8 cellular contexts compared by ENCODE assay signal in the genomic region with DNA sequence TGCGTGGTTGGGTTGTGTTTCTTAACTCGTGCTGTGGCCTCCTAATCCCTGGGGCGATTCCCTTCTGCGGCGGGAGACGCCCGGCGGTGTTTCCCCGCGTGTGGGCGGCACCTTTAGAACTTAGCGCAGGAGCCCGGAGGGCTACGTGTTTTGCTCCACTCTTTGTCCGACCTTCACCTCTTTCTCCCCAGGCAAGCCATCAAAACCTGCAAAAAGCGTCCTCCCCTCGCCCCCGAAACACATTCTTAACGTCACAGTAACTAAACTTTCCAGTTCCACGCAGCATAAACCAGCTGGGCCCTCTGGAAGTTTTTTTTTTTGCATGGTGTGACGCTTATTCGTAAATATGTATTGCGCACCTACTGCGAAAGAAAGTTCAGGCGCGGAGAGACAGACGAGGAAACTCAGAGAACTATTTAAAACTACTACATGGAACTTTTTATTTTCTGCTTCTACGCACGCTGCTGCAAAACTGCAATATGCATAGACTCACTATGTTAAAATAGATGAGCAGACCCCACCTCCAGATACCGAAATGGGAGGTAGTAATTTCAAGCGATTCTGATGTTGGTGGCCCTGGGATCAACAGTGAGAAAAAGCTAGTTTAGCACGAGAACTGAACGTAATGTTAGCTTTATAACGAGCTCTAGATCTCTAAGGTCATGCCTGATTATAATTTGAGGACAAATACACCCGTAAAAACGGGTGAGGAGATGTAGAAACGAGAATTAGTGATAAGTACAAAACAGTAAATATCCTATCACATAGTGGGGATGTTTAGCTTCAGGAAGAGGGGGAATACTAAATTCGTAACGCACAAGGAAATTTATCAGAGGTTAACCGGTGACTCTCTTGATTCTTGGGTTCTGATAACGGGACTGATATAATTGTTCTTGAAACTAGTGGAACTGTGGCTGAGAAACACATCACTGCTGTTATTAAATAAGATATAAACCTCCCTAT. TPM values are rescaled to one million over a fixed set of nuclear protein-coding genes. Genes with fewer than 3 reads are reported as not detected.
DNase-seq lines count a peak whose midpoint lies in the region; ATAC-seq and TF ChIP-seq lines count a peak whose summit lies in the region.

No MANE protein-coding gene starts in this region.

- DNase-seq in DMS 273 (lab: John Stamatoyannopoulos, UW; ENCODE audit: unreplicated experiment) (peak; percentile 74), DMS 273 treated with DMSO at 0.1 percent for 48 hours (lab: John Stamatoyannopoulos, UW) (no peak), HCT116 (ENCODE audit: low read depth, low spot score) (peak; percentile 7), MM.1S (peak; percentile 71), foreskin melanocyte (peak; percentile 28), NCI-H1105 (lab: John Stamatoyannopoulos, UW) (no peak)
- DNase-seq in activated T-cell treated with anti-CD3 and anti-CD28 coated beads, Interleukin-2, amount 50 U/mL, for 4 hours: peak; percentile 64

- peaks cover 11% of the 10 kb centered on the region for H3F3A ChIP-seq in MM.1S (ENCODE audit: insufficient read depth, low read length)

- RAD21 ChIA-PET in HCT116 (lab: Charles Lee; ENCODE audit: low non-redundant PET in 1 of 2, low total read pairs in 2 of 2, uncharacterized antibody in 2 of 2, unreplicated experiment in 2 of 2): no interaction called here

- H3K36me3 ChIP-seq in HCT116 (ENCODE audit: control insufficient read depth in 1 of 2, insufficient read depth in 2 of 2, low read length in 2 of 2) (no peaks in the 10 kb centered on the region), MM.1S (replicated peaks; ENCODE audit: insufficient read depth, low read length) (no peaks in the 10 kb centered on the region), parathyroid adenoma (ENCODE audit: control insufficient read depth, insufficient read depth, low read length) (no peaks in the 10 kb centered on the region)

- intact Hi-C loops in HCT116 (cut with micrococcal nuclease): loop anchor here (1.0 to 5.0 kb wide), 2 partner anchors 192 to 689 kb away; a partner anchor contains a TSS

- H3K9ac ChIP-seq in HCT116 (ENCODE audit: low read length) (peak overlapping the region; percentile 79), MM.1S (ENCODE audit: low read length) (peak overlapping the region; percentile 95), parathyroid adenoma (peak overlapping the region; percentile 53)

- H3K9me3 Mint-ChIP-seq in activated T-cell treated with anti-CD3 and anti-CD28 coated beads, Interleukin-2, amount 50 U/mL, for 4 hours: no peaks in the 10 kb centered on the region

- H3K4me3 Mint-ChIP-seq in activated T-cell treated with anti-CD3 and anti-CD28 coated beads, Interleukin-2, amount 50 U/mL, for 4 hours: peak overlapping the region; percentile 84

- H3K4me2 ChIP-seq in HCT116 (ENCODE audit: low read length): peak overlapping the region; percentile 98
- peak overlapping the region; percentile 67 for H3K4me2 ChIP-seq in MM.1S (ENCODE audit: low read depth, low read length)
- peak overlapping the region; percentile 77 for H3K4me2 ChIP-seq in parathyroid adenoma (ENCODE audit: low read length)

- H4K20me1 ChIP-seq in HCT116 (ENCODE audit: insufficient read depth): no peaks in the 10 kb centered on the region
- H4K20me1 ChIP-seq in MM.1S (ENCODE audit: insufficient read depth, low read length): no peaks in the 10 kb centered on the region

- H3K9me3 ChIP-seq in HCT116 (ENCODE audit: control insufficient read depth in 1 of 2, insufficient read depth in 1 of 2, low read depth in 1 of 2, low read length in 2 of 2) (no peaks in the 10 kb centered on the region), MM.1S (replicated peaks; ENCODE audit: insufficient read depth, low read length) (no peaks in the 10 kb centered on the region), parathyroid adenoma (ENCODE audit: control insufficient read depth, low read length) (no peaks in the 10 kb centered on the region)

- H3K4me3 ChIP-seq in HCT116 (replicated peaks in 1 of 2; ENCODE audit: low read depth in 1 of 2, low read length in 2 of 2) (peak overlapping the region; percentile 86 to 88), MM.1S (ENCODE audit: low read length) (peak overlapping the region; percentile 92), parathyroid adenoma (ENCODE audit: low read depth, low read length) (peak overlapping the region; percentile 84)

- H3K27me3 ChIP-seq in HCT116 (ENCODE audit: insufficient read depth, low read length) (no peaks in the 10 kb centered on the region), MM.1S (replicated peaks; ENCODE audit: insufficient read depth, low read length) (no peaks in the 10 kb centered on the region), parathyroid adenoma (ENCODE audit: control insufficient read depth, insufficient read depth, low read length) (no peaks in the 10 kb centered on the region)

- H3K9me2 ChIP-seq in HCT116 (ENCODE audit: insufficient read depth): no peaks in the 10 kb centered on the region
- H3K9me2 ChIP-seq in MM.1S (replicated peaks; ENCODE audit: insufficient read depth, low read length): no peaks in the 10 kb centered on the region

- CTCF ChIA-PET in HCT116 (lab: Charles Lee): no interaction called here

- no peak for TF ChIP-seq POLR2A in HCT116 (IDR thresholded peaks at IDR 0.05; ENCODE audit: borderline replicate concordance, extremely low read depth, insufficient read depth, insufficient read length)

- TF ChIP-seq CTCF in HCT116 (IDR thresholded peaks at IDR 0.05 in 2 of 3, conservative IDR thresholded peaks at IDR 0.05 in 1 of 3; ENCODE audit: borderline replicate concordance in 1 of 3, insufficient read depth in 1 of 3, low read depth in 2 of 3, low read length in 2 of 3): no peak
- no peak for TF ChIP-seq CTCF in MM.1S (IDR thresholded peaks at IDR 0.05; ENCODE audit: low read length)
- no peak for TF ChIP-seq CTCF in parathyroid adenoma (IDR thresholded peaks at IDR 0.05)

- TSS peak; percentile 55 for BruUV-seq in HCT116 (replicated peaks; lab: Mats Ljungman, UMichigan)

- H2AFZ ChIP-seq in HCT116 (ENCODE audit: low read depth, low read length, poor library complexity, severe bottlenecking) (peak overlapping the region; percentile 48), MM.1S (ENCODE audit: low read length) (peak overlapping the region; percentile 54), parathyroid adenoma (peak overlapping the region; percentile 94)

- peaks cover 35% of the 10 kb centered on the region for H3K4me1 Mint-ChIP-seq in activated T-cell treated with anti-CD3 and anti-CD28 coated beads, Interleukin-2, amount 50 U/mL, for 4 hours (ENCODE audit: low read depth)

- TF ChIP-seq RAD21 in HCT116 (IDR thresholded peaks at IDR 0.05; ENCODE audit: low read depth): no peak

- H3K4me1 ChIP-seq in HCT116 (ENCODE audit: control insufficient read depth in 1 of 2, insufficient read depth in 2 of 2, low read length in 2 of 2) (peaks cover 6 to 13% of the 10 kb centered on the region in 2 experiments), MM.1S (ENCODE audit: low read length) (peaks cover 11% of the 10 kb centered on the region), parathyroid adenoma (no peaks in the 10 kb centered on the region)

- ATAC-seq in HCT116: peak; percentile 18
- peak in 1 of 2 donors; percentile 3 for ATAC-seq in activated T-cell treated with anti-CD3 and anti-CD28 coated beads, Interleukin-2, amount 50 U/mL, for 4 hours

- H3K79me2 ChIP-seq in HCT116 (ENCODE audit: insufficient read depth, low read length) (peaks cover 55% of the 10 kb centered on the region), MM.1S (ENCODE audit: low read length) (peaks cover 39% of the 10 kb centered on the region), parathyroid adenoma (peaks cover 13% of the 10 kb centered on the region)

- POLR2A ChIA-PET in HCT116 (lab: Charles Lee): no interaction called here

- H3K36me3 Mint-ChIP-seq in activated T-cell treated with anti-CD3 and anti-CD28 coated beads, Interleukin-2, amount 50 U/mL, for 4 hours (ENCODE audit: insufficient read depth): peaks cover 2% of the 10 kb centered on the region

- peak overlapping the region; percentile 88 for H3K27ac ChIP-seq in HCT116 (ENCODE audit: low read depth, low read length)
- H3K27ac ChIP-seq in MM.1S (ENCODE audit: low read length): peak overlapping the region; percentile 90
- peak overlapping the region; percentile 86 for H3K27ac ChIP-seq in parathyroid adenoma

- peaks cover 5% of the 10 kb centered on the region for H3K27me3 Mint-ChIP-seq in activated T-cell treated with anti-CD3 and anti-CD28 coated beads, Interleukin-2, amount 50 U/mL, for 4 hours (ENCODE audit: low read depth)

TF ChIP-seq in HCT116, 20 proteins besides CTCF, POLR2A, EP300 and RAD21:
- TF ChIP-seq SRF (IDR thresholded peaks at IDR 0.05; ENCODE audit: low read depth) (no peak), TCF7L2 (IDR thresholded peaks at IDR 0.05; ENCODE audit: borderline replicate concordance, extremely low read depth, insufficient read depth, insufficient read length) (peak; percentile 80), EGR1 (IDR thresholded peaks at IDR 0.05; ENCODE audit: low read depth) (0 out of 2 replicates have a peak, but pooled peaks have one; percentile 2)
- TF ChIP-seq, protein P1, sequence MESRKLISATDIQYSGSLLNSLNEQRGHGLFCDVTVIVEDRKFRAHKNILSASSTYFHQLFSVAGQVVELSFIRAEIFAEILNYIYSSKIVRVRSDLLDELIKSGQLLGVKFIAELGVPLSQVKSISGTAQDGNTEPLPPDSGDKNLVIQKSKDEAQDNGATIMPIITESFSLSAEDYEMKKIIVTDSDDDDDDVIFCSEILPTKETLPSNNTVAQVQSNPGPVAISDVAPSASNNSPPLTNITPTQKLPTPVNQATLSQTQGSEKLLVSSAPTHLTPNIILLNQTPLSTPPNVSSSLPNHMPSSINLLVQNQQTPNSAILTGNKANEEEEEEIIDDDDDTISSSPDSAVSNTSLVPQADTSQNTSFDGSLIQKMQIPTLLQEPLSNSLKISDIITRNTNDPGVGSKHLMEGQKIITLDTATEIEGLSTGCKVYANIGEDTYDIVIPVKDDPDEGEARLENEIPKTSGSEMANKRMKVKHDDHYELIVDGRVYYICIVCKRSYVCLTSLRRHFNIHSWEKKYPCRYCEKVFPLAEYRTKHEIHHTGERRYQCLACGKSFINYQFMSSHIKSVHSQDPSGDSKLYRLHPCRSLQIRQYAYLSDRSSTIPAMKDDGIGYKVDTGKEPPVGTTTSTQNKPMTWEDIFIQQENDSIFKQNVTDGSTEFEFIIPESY (IDR thresholded peaks at IDR 0.05; ENCODE audit: extremely low read depth, insufficient replicate concordance, low read length): no peak

RNA-seq across cellular contexts. Expression of a gene that starts 0.9 kb away (rescaled TPM):
- 24.6 TPM for total RNA-seq in HCT116 (2021; ENCODE audit: unreplicated experiment)
- 5.7 and 6.4 TPM in 2 replicates for polyA plus RNA-seq in HCT116 (2012)
- total RNA-seq in activated T-cell treated with anti-CD3 and anti-CD28 coated beads, Interleukin-2, amount 50 U/mL, for 4 hours: 10 to 100 TPM; 34.2 to 40.1 (median 39.0) TPM

Comparison
In these comparisons a context has a peak if more than half of its experiments do, and no peak if none do; other contexts are left out.
1. DNase-seq: peak in DMS 273 (single experiment), HCT116 (single experiment), MM.1S (single experiment), activated T-cell treated with anti-CD3 and anti-CD28 coated beads, Interleukin-2, amount 50 U/mL, for 4 hours (single experiment) and foreskin melanocyte (single experiment); none in DMS 273 treated with DMSO at 0.1 percent for 48 hours (single experiment) and NCI-H1105 (single experiment).
2. Peak in every context shown above with its lines, with median percentiles within 50 percentile points of each other: H2AFZ ChIP-seq, H3K27ac ChIP-seq, H3K4me2 ChIP-seq, H3K4me3 ChIP-seq and H3K9ac ChIP-seq.